Comparison of ENCODE assay signal across 13 cellular contexts in genomic region chr5:52789867-52790266, GRCh38. TPM values are rescaled to one million over a fixed set of nuclear protein-coding genes. Genes with fewer than 3 reads are reported as not detected.
DNase-seq lines count a peak whose midpoint lies in the region; ATAC-seq and TF ChIP-seq lines count a peak whose summit lies in the region.
"Had no signal": no experiment of that assay in that cellular context is flagged by ENCODE, and none has a peak within 500 bp of the region (broad histone marks: within the 10 kb centered on the region; RNA-seq: fewer than 3 reads in every experiment).

No MANE protein-coding gene starts in this region.

- H3K4me1 ChIP-seq in ovary (ENCODE audit: insufficient read depth) = no peaks in the 10 kb centered on the region

- H3K27ac Mint-ChIP-seq in Calu3 (ENCODE audit: unreplicated experiment) (no peak overlapping the region), chondrocyte (ENCODE audit: unreplicated experiment) (peak overlapping the region; percentile 96)
- H3K27ac Mint-ChIP-seq: dendritic cell treated with granulocyte-macrophage colony-stimulating factor and Interleukin-4, amounts not matched to agents 40 ng/mL and 50 ng/mL, for 4 days had no signal

- intact Hi-C loops in Calu3 (cut with micrococcal nuclease; ENCODE audit: unreplicated experiment) = loop anchor here (5.0 kb wide), 1 partner anchor 98 kb away; no protein-coding TSS in a partner anchor
- intact Hi-C loops in ovary (cut with DNase I) = loop anchor here in 1 of 4 donors (2.0 kb wide), 1 partner anchor 125 kb away; no protein-coding TSS in a partner anchor

- CTCF ChIA-PET in Calu3 (lab: Charles Lee) = interaction anchor here (1.0 kb wide), 1 partner anchor 9 kb away, joined by 4 read pairs; no protein-coding TSS in a partner anchor

- 79 to 92% (median 79%) methylated on average over 2 of the region's 2 CpGs for WGBS in ovary, 3 donors

- in situ Hi-C loops in G401 (cut with HindIII; ENCODE audit: low sequenced_read_pairs) = no loop called here

- TF ChIP-seq EP300 in ovary (IDR thresholded peaks at IDR 0.05) = no peak

- peak overlapping the region; percentile 60 for H3K4me3 ChIP-seq in ovary
- H3K4me3 ChIP-seq: GM12878 had no signal

- no peaks in the 10 kb centered on the region for H3K36me3 ChIP-seq in ovary
- H3K36me3 ChIP-seq: SJSA1 had no signal

- no peak for TF ChIP-seq POLR2A in ovary (IDR thresholded peaks at IDR 0.05)

- DNase-seq in Calu3 (no peak), chondrocyte (ENCODE audit: low spot score) (no peak), ovary (no peak), G401 (ENCODE audit: low spot score) (no peak)
- DNase-seq in activated effector memory CD4-positive, alpha-beta T cell treated with anti-CD3 and anti-CD28 coated beads, Interleukin-2, amount 50 U/mL, for 16 hours = no peak
- DNase-seq: activated CD4-positive, alpha-beta T cell treated with anti-CD3 and anti-CD28 coated beads for 1 hour; NCI-H510A had no signal

- H3K9me3 Mint-ChIP-seq in Calu3 (ENCODE audit: low read depth, unreplicated experiment) (no peaks in the 10 kb centered on the region), chondrocyte (ENCODE audit: low read depth) (no peaks in the 10 kb centered on the region)
- H3K9me3 Mint-ChIP-seq: dendritic cell treated with granulocyte-macrophage colony-stimulating factor and Interleukin-4, amounts not matched to agents 40 ng/mL and 50 ng/mL, for 4 days had no signal

- H3K9me3 ChIP-seq in ovary = no peaks in the 10 kb centered on the region
- H3K9me3 ChIP-seq: SJSA1 had no signal

- ATAC-seq in GM21737 (IDR thresholded peaks at IDR 0.05; ENCODE audit: unreplicated experiment) (no peak), HG02938 (IDR thresholded peaks at IDR 0.05; ENCODE audit: unreplicated experiment) (no peak)
- ATAC-seq: GM12878 had no signal

- peaks cover 47% of the 10 kb centered on the region for H3K4me1 Mint-ChIP-seq in Calu3 (ENCODE audit: low read depth, unreplicated experiment)
- peaks cover 62% of the 10 kb centered on the region for H3K4me1 Mint-ChIP-seq in chondrocyte (ENCODE audit: low read depth)

- no peak for TF ChIP-seq CTCF in 22Rv1 (IDR thresholded peaks at IDR 0.05)
- TF ChIP-seq CTCF in Calu3 (IDR thresholded peaks at IDR 0.05; ENCODE audit: unreplicated experiment) = no peak
- TF ChIP-seq CTCF in chondrocyte (IDR thresholded peaks at IDR 0.05) = no peak
- no peak for TF ChIP-seq CTCF in ovary (IDR thresholded peaks at IDR 0.05)

- peak overlapping the region; percentile 86 for H3K27ac ChIP-seq in 22Rv1
- H3K27ac ChIP-seq in ovary = no peak overlapping the region
- H3K27ac ChIP-seq: SJSA1 had no signal

- H3K27me3 ChIP-seq in ovary = no peaks in the 10 kb centered on the region
- H3K27me3 ChIP-seq: SJSA1 had no signal

- H3K4me3 Mint-ChIP-seq in Calu3 (ENCODE audit: low read depth, unreplicated experiment) (peak overlapping the region; percentile 1), chondrocyte (ENCODE audit: unreplicated experiment) (peak overlapping the region; percentile 92)
- H3K4me3 Mint-ChIP-seq: dendritic cell treated with granulocyte-macrophage colony-stimulating factor and Interleukin-4, amounts not matched to agents 40 ng/mL and 50 ng/mL, for 4 days had no signal

- BruUV-seq in Calu3 (replicated peaks; lab: Mats Ljungman, UMichigan) = no TSS peak

- H3K36me3 Mint-ChIP-seq in Calu3 (ENCODE audit: insufficient read depth, unreplicated experiment) (peaks cover 21% of the 10 kb centered on the region), chondrocyte (ENCODE audit: low read depth) (peaks cover 11% of the 10 kb centered on the region)

- H3K27me3 Mint-ChIP-seq in Calu3 (ENCODE audit: unreplicated experiment) = no peaks in the 10 kb centered on the region
- no peaks in the 10 kb centered on the region for H3K27me3 Mint-ChIP-seq in chondrocyte (ENCODE audit: low read depth)

RNA-seq across cellular contexts. Expression of gene ITGA1, which starts 2.2 kb away (rescaled TPM):
- total RNA-seq in Calu3 (2022) (18.9 and 20.2 TPM in 2 replicates), chondrocyte (228 to 346 TPM (median 340 TPM) in 3 replicates), ovary (10 to 100 TPM; 10.4 to 17.1 (median 14.7) TPM)
- polyA plus RNA-seq in ovary = 10 to 100 TPM in 1 of 2 donors, 1 to 10 TPM in 1; 4.9 to 41.2 TPM
- total RNA-seq in G401 (2014; rRNA removed; shearing (Covaris generic)) = not detected in 2 replicates

RNA-seq across cellular contexts. Expression of gene PELO, which starts 2.2 kb away (rescaled TPM):
- total RNA-seq in Calu3 (2022) = 24.6 and 26.4 TPM in 2 replicates
- total RNA-seq in chondrocyte = 133 to 154 TPM (median 134 TPM) in 3 replicates
- 10 to 100 TPM in 6 of 7 donors, 1 to 10 TPM in 1; 7.9 to 19.0 (median 11.8) TPM for total RNA-seq in ovary
- 10 to 100 TPM in 1 of 2 donors, 1 to 10 TPM in 1; 6.3 to 18.4 TPM for polyA plus RNA-seq in ovary
- total RNA-seq in G401 (2014; rRNA removed; shearing (Covaris generic)) = 17.1 and 17.4 TPM in 2 replicates

Comparison
In these comparisons a context has a peak if more than half of its experiments do, and no peak if none do; other contexts are left out.
1. RNA of gene ITGA1, which starts 2.2 kb away (total RNA-seq): 228 to 346 TPM in chondrocyte; 18.9 to 20.2 TPM in Calu3, 10.4 to 17.1 TPM in ovary and not detected in G401; every median in the first group is over 10 times any median in the second.